ENCODE assay signal across 1 cellular context in the genomic region with DNA sequence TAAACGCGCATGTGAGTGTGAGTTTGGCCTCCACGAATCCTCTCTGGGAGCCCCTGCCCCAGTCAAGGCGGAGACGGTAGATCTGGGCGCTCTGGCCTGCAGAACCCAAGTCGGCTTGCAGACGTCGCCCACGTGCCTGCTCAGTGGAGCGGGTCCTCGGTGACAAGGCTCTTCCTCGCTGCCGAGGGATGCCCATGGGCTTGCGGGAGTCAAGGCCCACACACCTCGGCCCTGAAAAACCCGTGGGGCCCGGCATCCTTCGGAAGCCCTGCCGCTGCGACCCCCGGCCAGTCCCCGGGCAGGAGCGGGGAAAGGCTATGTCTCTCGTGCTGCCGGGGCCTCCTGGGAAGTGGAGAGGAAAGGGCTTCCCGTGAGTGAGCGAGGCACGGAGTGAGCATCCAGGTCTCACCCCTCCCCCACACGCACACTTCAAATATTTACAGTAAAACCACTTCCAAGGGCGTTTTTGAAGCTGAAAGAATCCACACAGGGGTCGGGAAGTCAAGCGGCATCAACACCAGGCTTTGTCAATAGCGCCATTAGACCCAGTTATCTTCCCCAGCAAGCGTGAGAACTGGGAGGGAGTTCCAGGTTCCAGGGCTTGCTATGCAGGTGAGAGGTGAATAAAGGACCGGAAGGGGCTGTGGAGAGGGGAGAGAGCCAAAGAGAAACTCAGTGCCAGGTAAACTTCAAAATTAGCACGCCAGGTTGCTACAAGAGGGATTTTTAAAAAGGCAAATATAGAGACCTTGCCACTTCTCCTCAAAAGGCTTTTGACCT.
A peak's percentile ranks its signal among the peaks of the same experiment; 100 is the strongest.
TF ChIP-seq lines count a peak whose summit lies in the region.

No MANE protein-coding gene starts in this region.

TF ChIP-seq in HepG2, 621 proteins besides CTCF, POLR2A, EP300 and RAD21 (continued from another document and continues in another):
- TF ChIP-seq KDM2A (CRISPR knock-in tag; IDR thresholded peaks at IDR 0.05; ENCODE audit: borderline replicate concordance, low read depth) (peak; percentile 29; the same call in 1 of the 2 replicates), JARID2 (CRISPR knock-in tag; IDR thresholded peaks at IDR 0.05; ENCODE audit: insufficient replicate concordance) (no peak), ZNF317 (CRISPR knock-in tag; IDR thresholded peaks at IDR 0.05) (no peak), FOSL2 (CRISPR knock-in tag; IDR thresholded peaks at IDR 0.05) (no peak; the same call in 1 of the 2 replicates), RXRB (CRISPR knock-in tag; IDR thresholded peaks at IDR 0.05; ENCODE audit: borderline replicate concordance) (peak; percentile 83), ZNF605 (CRISPR knock-in tag; IDR thresholded peaks at IDR 0.05) (no peak), AKAP8 (CRISPR knock-in tag; IDR thresholded peaks at IDR 0.05) (no peak), HMG20A (CRISPR knock-in tag; IDR thresholded peaks at IDR 0.05; ENCODE audit: borderline replicate concordance) (peak; percentile 75), KDM1A (CRISPR knock-in tag; IDR thresholded peaks at IDR 0.05) (no peak), TMF1 (CRISPR knock-in tag; IDR thresholded peaks at IDR 0.05; ENCODE audit: low read depth) (no peak), CHD2 (IDR thresholded peaks at IDR 0.05; ENCODE audit: low read depth, low read length) (no peak), RFX1 (IDR thresholded peaks at IDR 0.05) (no peak), NFATC3 (CRISPR knock-in tag; IDR thresholded peaks at IDR 0.05) (no peak), ZNF572 (CRISPR knock-in tag; IDR thresholded peaks at IDR 0.05) (no peak), ZNF207 (IDR thresholded peaks at IDR 0.05; ENCODE audit: borderline replicate concordance) (no peak), ZSCAN21 (CRISPR knock-in tag; IDR thresholded peaks at IDR 0.05; ENCODE audit: borderline replicate concordance) (no peak; the same call in 1 of the 2 replicates), ZNF629 (CRISPR knock-in tag; conservative IDR thresholded peaks at IDR 0.05) (no peak), GABPA (IDR thresholded peaks at IDR 0.05; ENCODE audit: low read depth, low read length) (no peak), GABPA (CRISPR knock-in tag; IDR thresholded peaks at IDR 0.05; ENCODE audit: low read depth) (no peak; the same call in 1 of the 2 replicates), ZBTB20 (CRISPR knock-in tag; IDR thresholded peaks at IDR 0.05; ENCODE audit: borderline replicate concordance, low read depth) (0 out of 2 replicates have a peak, but pooled peaks have one; percentile 51), GTF2F1 (IDR thresholded peaks at IDR 0.05; ENCODE audit: low read length) (no peak), CAMTA2 (CRISPR knock-in tag; IDR thresholded peaks at IDR 0.05; ENCODE audit: borderline replicate concordance) (no peak), KLF9 (CRISPR knock-in tag; IDR thresholded peaks at IDR 0.05; ENCODE audit: low read depth) (no peak), ZNF234 (CRISPR knock-in tag; conservative IDR thresholded peaks at IDR 0.05) (no peak), TSC22D2 (CRISPR knock-in tag; IDR thresholded peaks at IDR 0.05; ENCODE audit: borderline replicate concordance) (no peak), KDM6A (CRISPR knock-in tag; IDR thresholded peaks at IDR 0.05; ENCODE audit: low read depth) (peak; percentile 36; the same call in 1 of the 2 replicates), ZFX (CRISPR knock-in tag; IDR thresholded peaks at IDR 0.05; ENCODE audit: low read depth) (peak; percentile 69), NFKBIZ (CRISPR knock-in tag; IDR thresholded peaks at IDR 0.05) (peak; percentile 38; the same call in 1 of the 2 replicates), SMARCC2 (IDR thresholded peaks at IDR 0.05) (no peak)
- TF ChIP-seq, protein P1, sequence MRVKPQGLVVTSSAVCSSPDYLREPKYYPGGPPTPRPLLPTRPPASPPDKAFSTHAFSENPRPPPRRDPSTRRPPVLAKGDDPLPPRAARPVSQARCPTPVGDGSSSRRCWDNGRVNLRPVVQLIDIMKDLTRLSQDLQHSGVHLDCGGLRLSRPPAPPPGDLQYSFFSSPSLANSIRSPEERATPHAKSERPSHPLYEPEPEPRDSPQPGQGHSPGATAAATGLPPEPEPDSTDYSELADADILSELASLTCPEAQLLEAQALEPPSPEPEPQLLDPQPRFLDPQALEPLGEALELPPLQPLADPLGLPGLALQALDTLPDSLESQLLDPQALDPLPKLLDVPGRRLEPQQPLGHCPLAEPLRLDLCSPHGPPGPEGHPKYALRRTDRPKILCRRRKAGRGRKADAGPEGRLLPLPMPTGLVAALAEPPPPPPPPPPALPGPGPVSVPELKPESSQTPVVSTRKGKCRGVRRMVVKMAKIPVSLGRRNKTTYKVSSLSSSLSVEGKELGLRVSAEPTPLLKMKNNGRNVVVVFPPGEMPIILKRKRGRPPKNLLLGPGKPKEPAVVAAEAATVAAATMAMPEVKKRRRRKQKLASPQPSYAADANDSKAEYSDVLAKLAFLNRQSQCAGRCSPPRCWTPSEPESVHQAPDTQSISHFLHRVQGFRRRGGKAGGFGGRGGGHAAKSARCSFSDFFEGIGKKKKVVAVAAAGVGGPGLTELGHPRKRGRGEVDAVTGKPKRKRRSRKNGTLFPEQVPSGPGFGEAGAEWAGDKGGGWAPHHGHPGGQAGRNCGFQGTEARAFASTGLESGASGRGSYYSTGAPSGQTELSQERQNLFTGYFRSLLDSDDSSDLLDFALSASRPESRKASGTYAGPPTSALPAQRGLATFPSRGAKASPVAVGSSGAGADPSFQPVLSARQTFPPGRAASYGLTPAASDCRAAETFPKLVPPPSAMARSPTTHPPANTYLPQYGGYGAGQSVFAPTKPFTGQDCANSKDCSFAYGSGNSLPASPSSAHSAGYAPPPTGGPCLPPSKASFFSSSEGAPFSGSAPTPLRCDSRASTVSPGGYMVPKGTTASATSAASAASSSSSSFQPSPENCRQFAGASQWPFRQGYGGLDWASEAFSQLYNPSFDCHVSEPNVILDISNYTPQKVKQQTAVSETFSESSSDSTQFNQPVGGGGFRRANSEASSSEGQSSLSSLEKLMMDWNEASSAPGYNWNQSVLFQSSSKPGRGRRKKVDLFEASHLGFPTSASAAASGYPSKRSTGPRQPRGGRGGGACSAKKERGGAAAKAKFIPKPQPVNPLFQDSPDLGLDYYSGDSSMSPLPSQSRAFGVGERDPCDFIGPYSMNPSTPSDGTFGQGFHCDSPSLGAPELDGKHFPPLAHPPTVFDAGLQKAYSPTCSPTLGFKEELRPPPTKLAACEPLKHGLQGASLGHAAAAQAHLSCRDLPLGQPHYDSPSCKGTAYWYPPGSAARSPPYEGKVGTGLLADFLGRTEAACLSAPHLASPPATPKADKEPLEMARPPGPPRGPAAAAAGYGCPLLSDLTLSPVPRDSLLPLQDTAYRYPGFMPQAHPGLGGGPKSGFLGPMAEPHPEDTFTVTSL (CRISPR knock-in tag; IDR thresholded peaks at IDR 0.05; ENCODE audit: borderline replicate concordance): peak; percentile 17; the same call in 1 of the 2 replicates
- TF ChIP-seq, protein P2, sequence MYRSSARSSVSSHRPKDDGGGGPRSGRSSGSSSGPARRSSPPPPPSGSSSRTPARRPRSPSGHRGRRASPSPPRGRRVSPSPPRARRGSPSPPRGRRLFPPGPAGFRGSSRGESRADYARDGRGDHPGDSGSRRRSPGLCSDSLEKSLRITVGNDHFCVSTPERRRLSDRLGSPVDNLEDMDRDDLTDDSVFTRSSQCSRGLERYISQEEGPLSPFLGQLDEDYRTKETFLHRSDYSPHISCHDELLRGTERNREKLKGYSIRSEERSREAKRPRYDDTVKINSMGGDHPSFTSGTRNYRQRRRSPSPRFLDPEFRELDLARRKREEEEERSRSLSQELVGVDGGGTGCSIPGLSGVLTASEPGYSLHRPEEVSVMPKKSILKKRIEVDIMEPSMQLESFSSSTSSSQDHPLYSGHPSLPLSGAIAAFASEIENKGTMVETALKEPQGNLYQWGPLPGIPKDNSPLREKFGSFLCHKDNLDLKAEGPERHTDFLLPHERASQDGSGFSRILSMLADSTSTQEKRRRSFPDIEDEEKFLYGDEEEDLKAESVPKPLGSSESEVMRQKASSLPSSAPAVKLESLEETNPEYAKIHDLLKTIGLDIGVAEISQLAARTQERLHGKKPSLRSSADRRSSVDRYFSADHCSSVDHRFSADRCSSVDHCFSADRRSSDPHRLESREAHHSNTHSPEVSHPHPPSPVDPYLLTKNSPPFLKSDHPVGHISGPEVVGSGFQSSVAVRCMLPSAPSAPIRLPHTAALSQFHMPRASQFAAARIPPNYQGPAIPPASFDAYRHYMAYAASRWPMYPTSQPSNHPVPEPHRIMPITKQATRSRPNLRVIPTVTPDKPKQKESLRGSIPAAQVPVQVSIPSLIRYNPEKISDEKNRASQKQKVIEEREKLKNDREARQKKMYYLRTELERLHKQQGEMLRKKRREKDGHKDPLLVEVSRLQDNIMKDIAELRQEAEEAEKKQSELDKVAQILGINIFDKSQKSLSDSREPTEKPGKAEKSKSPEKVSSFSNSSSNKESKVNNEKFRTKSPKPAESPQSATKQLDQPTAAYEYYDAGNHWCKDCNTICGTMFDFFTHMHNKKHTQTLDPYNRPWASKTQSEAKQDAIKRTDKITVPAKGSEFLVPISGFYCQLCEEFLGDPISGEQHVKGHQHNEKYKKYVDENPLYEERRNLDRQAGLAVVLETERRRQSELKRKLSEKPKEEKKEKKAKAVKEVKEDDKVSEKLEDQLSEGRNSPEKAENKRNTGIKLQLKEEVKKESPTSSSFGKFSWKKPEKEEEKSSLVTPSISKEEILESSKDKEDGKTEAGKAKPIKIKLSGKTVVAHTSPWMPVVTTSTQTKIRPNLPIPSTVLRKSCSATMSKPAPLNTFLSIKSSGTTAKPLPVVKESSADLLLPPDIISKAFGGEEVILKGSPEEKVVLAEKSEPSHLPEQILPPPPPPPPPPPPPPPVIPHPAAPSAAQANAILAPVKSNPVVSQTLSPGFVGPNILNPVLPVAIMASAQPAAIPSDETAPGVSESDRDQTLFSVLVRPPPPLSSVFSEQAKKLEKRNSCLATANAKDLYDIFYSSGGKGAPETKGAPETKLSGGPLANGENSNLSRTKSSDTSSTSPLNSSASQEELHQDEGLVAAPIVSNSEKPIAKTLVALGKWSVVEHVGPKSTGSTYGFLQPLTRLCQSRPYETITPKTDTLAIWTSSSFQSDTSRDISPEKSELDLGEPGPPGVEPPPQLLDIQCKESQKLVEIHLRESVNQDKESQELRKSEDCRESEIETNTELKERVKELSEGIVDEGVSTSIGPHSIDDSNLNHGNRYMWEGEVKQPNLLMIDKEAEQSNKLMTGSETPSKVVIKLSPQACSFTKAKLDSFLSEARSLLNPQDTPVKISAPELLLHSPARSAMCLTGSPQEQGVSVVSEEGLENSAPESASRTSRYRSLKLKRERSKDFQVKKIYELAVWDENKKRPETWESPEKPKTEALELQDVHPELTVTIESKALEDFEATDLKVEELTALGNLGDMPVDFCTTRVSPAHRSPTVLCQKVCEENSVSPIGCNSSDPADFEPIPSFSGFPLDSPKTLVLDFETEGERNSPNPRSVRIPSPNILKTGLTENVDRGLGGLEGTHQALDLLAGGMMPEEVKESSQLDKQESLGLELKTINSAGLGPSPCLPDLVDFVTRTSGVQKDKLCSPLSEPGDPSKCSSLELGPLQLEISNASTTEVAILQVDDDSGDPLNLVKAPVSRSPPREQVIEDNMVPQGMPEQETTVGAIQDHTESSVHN (CRISPR knock-in tag; IDR thresholded peaks at IDR 0.05): no peak
- TF ChIP-seq, protein P3, sequence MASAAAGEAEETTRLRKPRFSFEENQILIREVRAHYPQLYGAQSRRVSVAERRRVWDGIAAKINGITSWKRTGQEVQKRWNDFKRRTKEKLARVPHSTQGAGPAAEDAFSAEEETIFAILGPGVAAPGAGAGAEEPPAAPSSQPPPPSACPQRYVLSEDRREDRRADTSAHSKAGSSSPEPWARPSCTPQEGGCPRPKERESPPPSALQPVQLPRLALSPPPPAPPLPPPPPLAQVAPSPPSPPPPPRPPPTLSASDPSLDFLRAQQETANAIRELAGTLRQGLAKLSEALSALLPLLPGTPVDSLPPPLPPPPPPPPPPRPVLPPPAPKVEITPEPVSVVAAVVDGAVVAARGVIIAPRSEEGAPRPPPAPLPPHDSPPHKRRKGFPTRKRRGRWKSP (CRISPR knock-in tag; IDR thresholded peaks at IDR 0.05): peak; percentile 56
- TF ChIP-seq, protein P4, sequence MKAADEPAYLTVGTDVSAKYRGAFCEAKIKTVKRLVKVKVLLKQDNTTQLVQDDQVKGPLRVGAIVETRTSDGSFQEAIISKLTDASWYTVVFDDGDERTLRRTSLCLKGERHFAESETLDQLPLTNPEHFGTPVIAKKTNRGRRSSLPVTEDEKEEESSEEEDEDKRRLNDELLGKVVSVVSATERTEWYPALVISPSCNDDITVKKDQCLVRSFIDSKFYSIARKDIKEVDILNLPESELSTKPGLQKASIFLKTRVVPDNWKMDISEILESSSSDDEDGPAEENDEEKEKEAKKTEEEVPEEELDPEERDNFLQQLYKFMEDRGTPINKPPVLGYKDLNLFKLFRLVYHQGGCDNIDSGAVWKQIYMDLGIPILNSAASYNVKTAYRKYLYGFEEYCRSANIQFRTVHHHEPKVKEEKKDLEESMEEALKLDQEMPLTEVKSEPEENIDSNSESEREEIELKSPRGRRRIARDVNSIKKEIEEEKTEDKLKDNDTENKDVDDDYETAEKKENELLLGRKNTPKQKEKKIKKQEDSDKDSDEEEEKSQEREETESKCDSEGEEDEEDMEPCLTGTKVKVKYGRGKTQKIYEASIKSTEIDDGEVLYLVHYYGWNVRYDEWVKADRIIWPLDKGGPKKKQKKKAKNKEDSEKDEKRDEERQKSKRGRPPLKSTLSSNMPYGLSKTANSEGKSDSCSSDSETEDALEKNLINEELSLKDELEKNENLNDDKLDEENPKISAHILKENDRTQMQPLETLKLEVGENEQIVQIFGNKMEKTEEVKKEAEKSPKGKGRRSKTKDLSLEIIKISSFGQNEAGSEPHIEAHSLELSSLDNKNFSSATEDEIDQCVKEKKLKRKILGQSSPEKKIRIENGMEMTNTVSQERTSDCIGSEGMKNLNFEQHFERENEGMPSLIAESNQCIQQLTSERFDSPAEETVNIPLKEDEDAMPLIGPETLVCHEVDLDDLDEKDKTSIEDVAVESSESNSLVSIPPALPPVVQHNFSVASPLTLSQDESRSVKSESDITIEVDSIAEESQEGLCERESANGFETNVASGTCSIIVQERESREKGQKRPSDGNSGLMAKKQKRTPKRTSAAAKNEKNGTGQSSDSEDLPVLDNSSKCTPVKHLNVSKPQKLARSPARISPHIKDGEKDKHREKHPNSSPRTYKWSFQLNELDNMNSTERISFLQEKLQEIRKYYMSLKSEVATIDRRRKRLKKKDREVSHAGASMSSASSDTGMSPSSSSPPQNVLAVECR (CRISPR knock-in tag; IDR thresholded peaks at IDR 0.05; ENCODE audit: borderline replicate concordance): peak; percentile 16; the same call in 1 of the 2 replicates
- TF ChIP-seq, protein P5, sequence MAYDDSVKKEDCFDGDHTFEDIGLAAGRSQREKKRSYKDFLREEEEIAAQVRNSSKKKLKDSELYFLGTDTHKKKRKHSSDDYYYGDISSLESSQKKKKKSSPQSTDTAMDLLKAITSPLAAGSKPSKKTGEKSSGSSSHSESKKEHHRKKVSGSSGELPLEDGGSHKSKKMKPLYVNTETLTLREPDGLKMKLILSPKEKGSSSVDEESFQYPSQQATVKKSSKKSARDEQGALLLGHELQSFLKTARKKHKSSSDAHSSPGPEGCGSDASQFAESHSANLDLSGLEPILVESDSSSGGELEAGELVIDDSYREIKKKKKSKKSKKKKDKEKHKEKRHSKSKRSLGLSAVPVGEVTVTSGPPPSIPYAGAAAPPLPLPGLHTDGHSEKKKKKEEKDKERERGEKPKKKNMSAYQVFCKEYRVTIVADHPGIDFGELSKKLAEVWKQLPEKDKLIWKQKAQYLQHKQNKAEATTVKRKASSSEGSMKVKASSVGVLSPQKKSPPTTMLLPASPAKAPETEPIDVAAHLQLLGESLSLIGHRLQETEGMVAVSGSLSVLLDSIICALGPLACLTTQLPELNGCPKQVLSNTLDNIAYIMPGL (CRISPR knock-in tag; IDR thresholded peaks at IDR 0.05; ENCODE audit: borderline replicate concordance in 1 of 2, low read depth in 1 of 2): peak in 1 of 2 experiments; percentile 3; a peak in 1 of 4 replicates
- TF ChIP-seq, protein P6, sequence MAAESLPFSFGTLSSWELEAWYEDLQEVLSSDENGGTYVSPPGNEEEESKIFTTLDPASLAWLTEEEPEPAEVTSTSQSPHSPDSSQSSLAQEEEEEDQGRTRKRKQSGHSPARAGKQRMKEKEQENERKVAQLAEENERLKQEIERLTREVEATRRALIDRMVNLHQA (CRISPR knock-in tag; IDR thresholded peaks at IDR 0.05): no peak
